Comparison of ENCODE assay signal across 8 cellular contexts in genomic region chr2:88658890-88659881, GRCh38. TPM values are rescaled to one million over a fixed set of nuclear protein-coding genes. Genes with fewer than 3 reads are reported as not detected.
DNase-seq lines count a peak whose midpoint lies in the region; ATAC-seq, FAIRE-seq and TF ChIP-seq lines count a peak whose summit lies in the region.

No MANE protein-coding gene starts in this region.

- H3K9ac ChIP-seq in liver (ENCODE audit: low read depth in 1 of 2, low read length in 2 of 2) = no peak overlapping the region

- H3K36me3 ChIP-seq in bronchial epithelial cell (ENCODE audit: control insufficient read depth, insufficient read depth, low read length) = no peaks in the 10 kb centered on the region
- no peaks in the 10 kb centered on the region for H3K36me3 ChIP-seq in liver (ENCODE audit: control insufficient read depth in 4 of 4, insufficient read depth in 3 of 4, low read depth in 1 of 4, low read length in 3 of 4)

- no peak overlapping the region for H3K27ac Mint-ChIP-seq in activated naive CD8-positive, alpha-beta T cell treated with anti-CD3 and anti-CD28 coated beads for 36 hours

- 68% methylated on average over 8 of the region's 8 CpGs for WGBS in liver

- no peak overlapping the region for H3K4me3 ChIP-seq in bronchial epithelial cell (ENCODE audit: low read depth, low read length)
- no peak overlapping the region for H3K4me3 ChIP-seq in liver (ENCODE audit: low read depth in 1 of 3, low read length in 3 of 3)

- no peaks in the 10 kb centered on the region for H3K4me1 Mint-ChIP-seq in activated naive CD8-positive, alpha-beta T cell treated with anti-CD3 and anti-CD28 coated beads for 36 hours

- no peak for TF ChIP-seq RAD21 in liver (IDR thresholded peaks at IDR 0.05)

- no peak for ATAC-seq in GM18498 (IDR thresholded peaks at IDR 0.05; ENCODE audit: unreplicated experiment)
- no peak for ATAC-seq in GM21423 (IDR thresholded peaks at IDR 0.05; ENCODE audit: unreplicated experiment)

- DNase-seq in A172 (ENCODE audit: low spot score) (peak; percentile 88), NCI-H128 (lab: John Stamatoyannopoulos, UW; ENCODE audit: unreplicated experiment) (peak; percentile 66), bronchial epithelial cell (ENCODE audit: low read depth) (peak; percentile 76)
- DNase-seq in activated naive CD8-positive, alpha-beta T cell treated with anti-CD3 and anti-CD28 coated beads for 36 hours = no peak
- DNase-seq in activated effector memory CD4-positive, alpha-beta T cell treated with anti-CD3 and anti-CD28 coated beads, Interleukin-2, amount 50 U/mL, for 16 hours = no peak

- peak overlapping the region in 1 of 2 donors; percentile 66 for H3K27ac ChIP-seq in liver (ENCODE audit: low read depth in 1 of 2, low read length in 2 of 2)

- FAIRE-seq in bronchial epithelial cell (lab: Jason Lieb, UNC) = no peak

- H3K9me3 ChIP-seq in liver (ENCODE audit: control insufficient read depth in 4 of 4, low read length in 3 of 4) = no peaks in the 10 kb centered on the region

- TF ChIP-seq CTCF in bronchial epithelial cell (IDR thresholded peaks at IDR 0.05; ENCODE audit: insufficient read depth, low read length, severe bottlenecking) (no peak), liver (IDR thresholded peaks at IDR 0.05; ENCODE audit: low read depth, low read length, missing input control) (no peak)

- no peaks in the 10 kb centered on the region for H3K27me3 ChIP-seq in bronchial epithelial cell (ENCODE audit: control insufficient read depth, insufficient read depth, low read length)
- no peaks in the 10 kb centered on the region for H3K27me3 ChIP-seq in liver (ENCODE audit: control insufficient read depth in 4 of 4, insufficient read depth in 4 of 4, low read length in 3 of 4)

- no peaks in the 10 kb centered on the region for H3K27me3 Mint-ChIP-seq in activated naive CD8-positive, alpha-beta T cell treated with anti-CD3 and anti-CD28 coated beads for 36 hours

- H3K4me3 Mint-ChIP-seq in activated naive CD8-positive, alpha-beta T cell treated with anti-CD3 and anti-CD28 coated beads for 36 hours = no peak overlapping the region

- H3K4me1 ChIP-seq in liver (ENCODE audit: control insufficient read depth in 4 of 4, insufficient read depth in 4 of 4, low read length in 3 of 4) = no peaks in the 10 kb centered on the region

- H3K9me3 Mint-ChIP-seq in activated naive CD8-positive, alpha-beta T cell treated with anti-CD3 and anti-CD28 coated beads for 36 hours = no peaks in the 10 kb centered on the region

- no peaks in the 10 kb centered on the region for H3K36me3 Mint-ChIP-seq in activated naive CD8-positive, alpha-beta T cell treated with anti-CD3 and anti-CD28 coated beads for 36 hours

TF ChIP-seq in liver, 16 proteins besides CTCF, POLR2A, EP300 and RAD21:
- TF ChIP-seq EGR1 (IDR thresholded peaks at IDR 0.05; ENCODE audit: low read depth in 2 of 2) (no peak), FOXA1 (IDR thresholded peaks at IDR 0.05) (no peak), HNF4A (conservative IDR thresholded peaks at IDR 0.05) (no peak), FOXA2 (IDR thresholded peaks at IDR 0.05) (no peak), YY1 (IDR thresholded peaks at IDR 0.05) (no peak), ATF3 (IDR thresholded peaks at IDR 0.05) (no peak), REST (IDR thresholded peaks at IDR 0.05) (peak; percentile 27), MAX (IDR thresholded peaks at IDR 0.05) (no peak), NR2F2 (IDR thresholded peaks at IDR 0.05) (peak; percentile 74)

RNA-seq across cellular contexts. Expression of gene EIF2AK3, which starts 31.9 kb away (rescaled TPM):
- 17.6 and 23.2 TPM in 2 replicates for total RNA-seq in A172 (2014; rRNA removed; shearing (Covaris generic))
- total RNA-seq in bronchial epithelial cell = 24.7 and 29.7 TPM in 2 replicates
- total RNA-seq in liver = 10 to 100 TPM in 1 of 2 donors, 1 to 10 TPM in 1; 9.2 to 31.5 TPM
- 1 to 10 TPM; 2.9 to 9.1 TPM for polyA plus RNA-seq in liver
- total RNA-seq in activated naive CD8-positive, alpha-beta T cell treated with anti-CD3 and anti-CD28 coated beads for 36 hours = 10 to 100 TPM; 10.6 to 14.7 TPM

RNA-seq across cellular contexts. Expression of gene RPIA, which starts 32.3 kb away (rescaled TPM):
- total RNA-seq in A172 (2014; rRNA removed; shearing (Covaris generic)) = 6.4 and 8.8 TPM in 2 replicates
- total RNA-seq in bronchial epithelial cell = 6.3 and 6.4 TPM in 2 replicates
- 10 to 100 TPM in 1 of 2 donors, 1 to 10 TPM in 1; 2.7 to 29.4 TPM for total RNA-seq in liver
- polyA plus RNA-seq in liver = 1 to 10 TPM in 1 of 2 donors, under 1 TPM in 1; 0.88 to 3.5 TPM
- total RNA-seq in activated naive CD8-positive, alpha-beta T cell treated with anti-CD3 and anti-CD28 coated beads for 36 hours = 10 to 100 TPM; 87.6 to 88.5 TPM

Comparison
In these comparisons a context has a peak if more than half of its experiments do, and no peak if none do; other contexts are left out.
1. DNase-seq: peak in A172 (single experiment), NCI-H128 (single experiment) and bronchial epithelial cell (single experiment); none in activated naive CD8-positive, alpha-beta T cell treated with anti-CD3 and anti-CD28 coated beads for 36 hours (single experiment) and activated effector memory CD4-positive, alpha-beta T cell treated with anti-CD3 and anti-CD28 coated beads, Interleukin-2, amount 50 U/mL, for 16 hours (single experiment).